ENCODE assay signal across 11 cellular contexts in the genomic region with DNA sequence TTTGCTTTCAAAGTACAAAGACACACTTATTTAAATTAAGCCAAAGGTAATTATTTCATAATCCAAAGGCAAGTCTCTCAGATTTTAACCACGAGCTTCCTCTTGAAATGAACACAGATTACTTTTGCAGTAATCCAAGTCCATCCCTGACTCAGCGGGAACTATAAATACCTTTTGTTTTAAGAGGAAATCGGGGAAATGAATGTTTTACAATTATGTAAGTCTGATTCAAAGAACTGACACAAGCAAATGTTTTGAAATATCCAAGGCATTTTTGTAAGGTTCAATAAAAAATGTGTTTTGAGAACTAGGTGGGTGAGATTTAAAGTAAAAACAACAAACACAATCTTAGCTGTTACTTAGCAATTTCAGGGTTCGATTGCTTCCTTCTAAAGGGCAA.
DNase-seq lines count a peak whose midpoint lies in the region; ATAC-seq, FAIRE-seq and TF ChIP-seq lines count a peak whose summit lies in the region.
"Had no signal": no experiment of that assay in that cellular context is flagged by ENCODE, and none has a peak within 500 bp of the region (broad histone marks: within the 10 kb centered on the region; RNA-seq: fewer than 3 reads in every experiment).

No MANE protein-coding gene starts in this region.

- intact Hi-C loops in dendritic cell treated with granulocyte-macrophage colony-stimulating factor and Interleukin-4, amounts not matched to agents 40 ng/mL and 50 ng/mL, for 4 days (cut with micrococcal nuclease): no loop called here

- peak overlapping the region; percentile 44; the same call in 1 of the 2 replicates for H3K9ac ChIP-seq in MM.1S (ENCODE audit: low read length)

- H3K27me3 Mint-ChIP-seq in CD4-positive, CD25-positive, alpha-beta regulatory T cell: no peaks in the 10 kb centered on the region
- no peaks in the 10 kb centered on the region for H3K27me3 Mint-ChIP-seq in dendritic cell treated with granulocyte-macrophage colony-stimulating factor and Interleukin-4, amounts not matched to agents 40 ng/mL and 50 ng/mL, for 4 days
- H3K27me3 Mint-ChIP-seq: activated B cell treated with CpG ODN at 0.5 μM for 24 hours had no signal

- no peaks in the 10 kb centered on the region for H3K9me2 ChIP-seq in MM.1S (replicated peaks; ENCODE audit: insufficient read depth, low read length)

- H4K20me1 ChIP-seq in MM.1S (ENCODE audit: insufficient read depth, low read length) (no peaks in the 10 kb centered on the region), osteoblast (ENCODE audit: insufficient read depth, low read length) (no peaks in the 10 kb centered on the region)

- H3F3A ChIP-seq in MM.1S (ENCODE audit: insufficient read depth, low read length): peaks cover 22% of the 10 kb centered on the region

- H3K4me1 Mint-ChIP-seq in CD4-positive, CD25-positive, alpha-beta regulatory T cell: peaks cover 36 to 72% (median 60%) of the 10 kb centered on the region in 4 donors
- peaks cover 27% of the 10 kb centered on the region for H3K4me1 Mint-ChIP-seq in dendritic cell treated with granulocyte-macrophage colony-stimulating factor and Interleukin-4, amounts not matched to agents 40 ng/mL and 50 ng/mL, for 4 days (ENCODE audit: low read depth)

- H3K36me3 ChIP-seq in CD4-positive, CD25-positive, alpha-beta regulatory T cell (ENCODE audit: control insufficient read depth, insufficient read depth, low read length): no peaks in the 10 kb centered on the region
- no peaks in the 10 kb centered on the region for H3K36me3 ChIP-seq in MM.1S (replicated peaks; ENCODE audit: insufficient read depth, low read length)
- H3K36me3 ChIP-seq in osteoblast (ENCODE audit: insufficient read depth, low read length): no peaks in the 10 kb centered on the region
- H3K36me3 ChIP-seq: neutrophil had no signal

- H3K27ac ChIP-seq in CD4-positive, CD25-positive, alpha-beta regulatory T cell (ENCODE audit: insufficient read depth, low read length, poor library complexity, severe bottlenecking): peak overlapping the region; percentile 83
- H3K27ac ChIP-seq in MM.1S (ENCODE audit: low read length): peak overlapping the region; percentile 90
- peak overlapping the region; percentile 92 for H3K27ac ChIP-seq in osteoblast (ENCODE audit: low read depth, low read length)
- H3K27ac ChIP-seq: neutrophil had no signal

- H3K27ac Mint-ChIP-seq in CD4-positive, CD25-positive, alpha-beta regulatory T cell: peak overlapping the region; percentile 77 to 89 (median 83)
- H3K27ac Mint-ChIP-seq in dendritic cell treated with granulocyte-macrophage colony-stimulating factor and Interleukin-4, amounts not matched to agents 40 ng/mL and 50 ng/mL, for 4 days: peak overlapping the region; percentile 39
- H3K27ac Mint-ChIP-seq: activated B cell treated with CpG ODN at 0.5 μM for 24 hours had no signal

- DNase-seq in CD4-positive, CD25-positive, alpha-beta regulatory T cell: no peak
- no peak for DNase-seq in MM.1S
- DNase-seq in osteoblast (ENCODE audit: insufficient read length, low spot score, missing footprints): no peak
- no peak for DNase-seq in middle frontal gyrus (ENCODE audit: extremely low spot score, low spot score)
- no peak for DNase-seq in urothelium cell line (ENCODE audit: low spot score)
- DNase-seq: activated B cell treated with CpG ODN at 0.5 μM for 24 hours, substantia nigra had no signal

- no peak for FAIRE-seq in urothelium cell line (lab: Jason Lieb, UNC)

- TF ChIP-seq CTCF in MM.1S (IDR thresholded peaks at IDR 0.05; ENCODE audit: low read length) (no peak), osteoblast (IDR thresholded peaks at IDR 0.05; ENCODE audit: extremely low read depth, low read depth, low read length) (no peak)

- H3K27me3 ChIP-seq in CD4-positive, CD25-positive, alpha-beta regulatory T cell (ENCODE audit: control insufficient read depth, insufficient read depth, low read length): no peaks in the 10 kb centered on the region
- H3K27me3 ChIP-seq in MM.1S (replicated peaks; ENCODE audit: insufficient read depth, low read length): no peaks in the 10 kb centered on the region
- no peaks in the 10 kb centered on the region for H3K27me3 ChIP-seq in osteoblast (ENCODE audit: insufficient read depth, low read length)

- H3K4me3 ChIP-seq in CD4-positive, CD25-positive, alpha-beta regulatory T cell (ENCODE audit: low read depth, low read length): peak overlapping the region; percentile 81
- H3K4me3 ChIP-seq in MM.1S (ENCODE audit: low read length) (peak overlapping the region; percentile 56), osteoblast (ENCODE audit: insufficient read depth, low read length) (peak overlapping the region; percentile 51)

- peaks cover 0 to 3% (median 0%) of the 10 kb centered on the region in 7 donors for H3K9me3 Mint-ChIP-seq in CD4-positive, CD25-positive, alpha-beta regulatory T cell
- H3K9me3 Mint-ChIP-seq in dendritic cell treated with granulocyte-macrophage colony-stimulating factor and Interleukin-4, amounts not matched to agents 40 ng/mL and 50 ng/mL, for 4 days: no peaks in the 10 kb centered on the region
- H3K9me3 Mint-ChIP-seq: activated B cell treated with CpG ODN at 0.5 μM for 24 hours had no signal

- H3K4me2 ChIP-seq in MM.1S (ENCODE audit: low read depth, low read length) (peak overlapping the region; percentile 94), osteoblast (ENCODE audit: insufficient read depth, low read length) (peak overlapping the region; percentile 82)

- 0 out of 2 replicates have a peak, but pooled peaks cover 3% of the 10 kb centered on the region for H3K79me2 ChIP-seq in MM.1S (ENCODE audit: low read length)
- H3K79me2 ChIP-seq in osteoblast (ENCODE audit: insufficient read depth, low read length): no peaks in the 10 kb centered on the region

- H2AFZ ChIP-seq in MM.1S (ENCODE audit: low read length) (no peak overlapping the region), osteoblast (ENCODE audit: low read length) (no peak overlapping the region)

- peak overlapping the region; percentile 54 to 88 (median 72) for H3K4me3 Mint-ChIP-seq in CD4-positive, CD25-positive, alpha-beta regulatory T cell
- H3K4me3 Mint-ChIP-seq in dendritic cell treated with granulocyte-macrophage colony-stimulating factor and Interleukin-4, amounts not matched to agents 40 ng/mL and 50 ng/mL, for 4 days: no peak overlapping the region
- H3K4me3 Mint-ChIP-seq: activated B cell treated with CpG ODN at 0.5 μM for 24 hours had no signal

- H3K36me3 Mint-ChIP-seq in CD4-positive, CD25-positive, alpha-beta regulatory T cell: peaks cover 31% of the 10 kb centered on the region
- H3K36me3 Mint-ChIP-seq in dendritic cell treated with granulocyte-macrophage colony-stimulating factor and Interleukin-4, amounts not matched to agents 40 ng/mL and 50 ng/mL, for 4 days (ENCODE audit: low read depth): peaks cover 11% of the 10 kb centered on the region

- H3K4me1 ChIP-seq in CD4-positive, CD25-positive, alpha-beta regulatory T cell (ENCODE audit: control insufficient read depth, insufficient read depth, low read length, poor library complexity, severe bottlenecking): peaks cover 46% of the 10 kb centered on the region
- H3K4me1 ChIP-seq in MM.1S (ENCODE audit: low read length) (peaks cover 36% of the 10 kb centered on the region), osteoblast (ENCODE audit: insufficient read depth, low read length) (peaks cover 20% of the 10 kb centered on the region)

- H3K9me3 ChIP-seq in CD4-positive, CD25-positive, alpha-beta regulatory T cell (ENCODE audit: control insufficient read depth in 2 of 2, low read length in 2 of 2): no peaks in the 10 kb centered on the region
- no peaks in the 10 kb centered on the region for H3K9me3 ChIP-seq in MM.1S (replicated peaks; ENCODE audit: insufficient read depth, low read length)
- H3K9me3 ChIP-seq in osteoblast (ENCODE audit: low read depth, low read length): no peaks in the 10 kb centered on the region
- H3K9me3 ChIP-seq: neutrophil had no signal

- no peak for ATAC-seq in CD4-positive, CD25-positive, alpha-beta regulatory T cell (ENCODE audit: low read depth in 2 of 2)
- ATAC-seq in HG03457 (IDR thresholded peaks at IDR 0.05; ENCODE audit: unreplicated experiment) (no peak), HG02759 (IDR thresholded peaks at IDR 0.05; ENCODE audit: unreplicated experiment) (no peak)
